16 cellular contexts compared by ENCODE assay signal in the genomic region with DNA sequence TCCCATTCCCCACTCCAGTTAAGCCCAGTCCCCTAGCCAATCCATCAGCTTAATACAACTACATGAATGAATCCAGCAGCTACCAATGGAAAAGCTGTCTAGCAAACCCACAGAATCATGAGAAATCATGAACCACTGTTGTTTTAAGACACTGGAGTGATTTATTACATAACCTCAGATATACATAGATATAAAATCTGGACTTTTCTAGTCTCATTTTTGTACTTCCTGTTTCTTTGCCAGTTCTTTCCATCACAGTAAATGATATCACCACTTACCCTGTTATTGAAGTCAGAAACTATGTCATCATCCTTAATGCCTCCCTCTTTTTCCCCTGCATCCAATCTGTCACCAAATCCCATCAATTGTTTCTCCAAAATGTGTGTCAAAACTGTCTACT. TPM values are rescaled to one million over a fixed set of nuclear protein-coding genes. Genes with fewer than 3 reads are reported as not detected.
DNase-seq lines count a peak whose midpoint lies in the region; TF ChIP-seq lines count a peak whose summit lies in the region.
"Had no signal": no experiment of that assay in that cellular context is flagged by ENCODE, and none has a peak within 500 bp of the region (broad histone marks: within the 10 kb centered on the region; RNA-seq: fewer than 3 reads in every experiment).

No MANE protein-coding gene starts in this region.

- H3K36me3 ChIP-seq in fibroblast of lung (ENCODE audit: control insufficient read depth, insufficient read depth, low read length) (no peaks in the 10 kb centered on the region), spleen (peaks cover 0 to 11% (median 0%) of the 10 kb centered on the region in 6 donors)
- H3K36me3 ChIP-seq: gastrocnemius medialis had no signal

- no peak overlapping the region for H3K9ac ChIP-seq in fibroblast of lung (ENCODE audit: insufficient read depth, low read length)

- TF ChIP-seq POLR2A in spleen (IDR thresholded peaks at IDR 0.05) = no peak

- H3K27ac Mint-ChIP-seq in activated naive CD4-positive, alpha-beta T cell treated with anti-CD3 and anti-CD28 coated beads for 36 hours = peak overlapping the region; percentile 10
- no peak overlapping the region for H3K27ac Mint-ChIP-seq in activated naive CD4-positive, alpha-beta T cell treated with anti-CD3 and anti-CD28 coated beads, Interleukin-2, amount 10 ng/mL, durations not matched to agents 7 days and 5 days
- H3K27ac Mint-ChIP-seq: dendritic cell treated with granulocyte-macrophage colony-stimulating factor and Interleukin-4, amounts not matched to agents 40 ng/mL and 50 ng/mL, for 4 days had no signal

- H3K79me2 ChIP-seq in fibroblast of lung (ENCODE audit: control insufficient read depth, insufficient read depth, low read length) = peaks cover 20% of the 10 kb centered on the region

- H3K36me3 Mint-ChIP-seq in activated naive CD4-positive, alpha-beta T cell treated with anti-CD3 and anti-CD28 coated beads for 36 hours (ENCODE audit: low read depth) = peaks cover 4% of the 10 kb centered on the region
- peaks cover 9% of the 10 kb centered on the region for H3K36me3 Mint-ChIP-seq in activated naive CD4-positive, alpha-beta T cell treated with anti-CD3 and anti-CD28 coated beads, Interleukin-2, amount 10 ng/mL, durations not matched to agents 7 days and 5 days

- H3K27me3 Mint-ChIP-seq in activated naive CD4-positive, alpha-beta T cell treated with anti-CD3 and anti-CD28 coated beads for 36 hours (ENCODE audit: low read depth) = no peaks in the 10 kb centered on the region
- no peaks in the 10 kb centered on the region for H3K27me3 Mint-ChIP-seq in activated naive CD4-positive, alpha-beta T cell treated with anti-CD3 and anti-CD28 coated beads, Interleukin-2, amount 10 ng/mL, durations not matched to agents 7 days and 5 days
- H3K27me3 Mint-ChIP-seq: dendritic cell treated with granulocyte-macrophage colony-stimulating factor and Interleukin-4, amounts not matched to agents 40 ng/mL and 50 ng/mL, for 4 days had no signal

- H3K9me3 Mint-ChIP-seq in activated naive CD4-positive, alpha-beta T cell treated with anti-CD3 and anti-CD28 coated beads for 36 hours = no peaks in the 10 kb centered on the region
- H3K9me3 Mint-ChIP-seq in activated naive CD4-positive, alpha-beta T cell treated with anti-CD3 and anti-CD28 coated beads, Interleukin-2, amount 10 ng/mL, durations not matched to agents 7 days and 5 days = no peaks in the 10 kb centered on the region
- H3K9me3 Mint-ChIP-seq: dendritic cell treated with granulocyte-macrophage colony-stimulating factor and Interleukin-4, amounts not matched to agents 40 ng/mL and 50 ng/mL, for 4 days had no signal

- H4K20me1 ChIP-seq in fibroblast of lung (ENCODE audit: control insufficient read depth, extremely low read depth, insufficient read depth, low read length) = no peaks in the 10 kb centered on the region

- H3K4me1 ChIP-seq in fibroblast of lung (ENCODE audit: control insufficient read depth, extremely low read depth, insufficient read depth, low read length) (peaks cover 7% of the 10 kb centered on the region), spleen (peaks cover 0 to 21% (median 9%) of the 10 kb centered on the region in 6 donors)

- H3K4me2 ChIP-seq in fibroblast of lung (ENCODE audit: extremely low read depth, insufficient read depth, low read length) = no peak overlapping the region

- no peak overlapping the region for H3K4me3 Mint-ChIP-seq in activated naive CD4-positive, alpha-beta T cell treated with anti-CD3 and anti-CD28 coated beads for 36 hours
- no peak overlapping the region for H3K4me3 Mint-ChIP-seq in activated naive CD4-positive, alpha-beta T cell treated with anti-CD3 and anti-CD28 coated beads, Interleukin-2, amount 10 ng/mL, durations not matched to agents 7 days and 5 days
- H3K4me3 Mint-ChIP-seq: dendritic cell treated with granulocyte-macrophage colony-stimulating factor and Interleukin-4, amounts not matched to agents 40 ng/mL and 50 ng/mL, for 4 days had no signal

- H3K9me3 ChIP-seq in fibroblast of lung (ENCODE audit: control insufficient read depth, insufficient read depth, low read depth, low read length) (no peaks in the 10 kb centered on the region), spleen (no peaks in the 10 kb centered on the region)
- H3K9me3 ChIP-seq: gastrocnemius medialis, SJCRH30 had no signal

- no peak overlapping the region for H3K4me3 ChIP-seq in fibroblast of lung (replicated peaks in 1 of 4; ENCODE audit: control extremely low read depth in 1 of 4, insufficient read depth in 1 of 4, low read depth in 3 of 4, low read length in 4 of 4)
- no peak overlapping the region for H3K4me3 ChIP-seq in spleen
- H3K4me3 ChIP-seq: gastrocnemius medialis, SJCRH30 had no signal

- no peak overlapping the region for H3K27ac ChIP-seq in fibroblast of lung (ENCODE audit: insufficient read depth, low read length)
- H3K27ac ChIP-seq in spleen = no peak overlapping the region
- H3K27ac ChIP-seq: gastrocnemius medialis, SJCRH30 had no signal

- no peaks in the 10 kb centered on the region for H3K27me3 ChIP-seq in fibroblast of lung (ENCODE audit: control insufficient read depth, insufficient read depth, low read length)
- H3K27me3 ChIP-seq in spleen (replicated peaks in 1 of 7) = no peaks in the 10 kb centered on the region
- H3K27me3 ChIP-seq: gastrocnemius medialis, SJCRH30 had no signal

- H3K4me1 Mint-ChIP-seq in activated naive CD4-positive, alpha-beta T cell treated with anti-CD3 and anti-CD28 coated beads for 36 hours (ENCODE audit: low read depth) = peaks cover 38% of the 10 kb centered on the region
- H3K4me1 Mint-ChIP-seq in activated naive CD4-positive, alpha-beta T cell treated with anti-CD3 and anti-CD28 coated beads, Interleukin-2, amount 10 ng/mL, durations not matched to agents 7 days and 5 days = peaks cover 4% of the 10 kb centered on the region

- CTCF ChIA-PET in activated naive CD4-positive, alpha-beta T cell treated with anti-CD3 and anti-CD28 coated beads for 36 hours (lab: Charles Lee) = interaction anchor here (0.6 kb wide), 1 partner anchor 418 kb away, joined by 3 read pairs; no protein-coding TSS in a partner anchor
- CTCF ChIA-PET in activated naive CD4-positive, alpha-beta T cell treated with anti-CD3 and anti-CD28 coated beads, Interleukin-2, amount 10 ng/mL, durations not matched to agents 7 days and 5 days (lab: Charles Lee) = no interaction called here

- DNase-seq in activated naive CD4-positive, alpha-beta T cell treated with anti-CD3 and anti-CD28 coated beads for 36 hours = no peak
- DNase-seq in activated naive CD4-positive, alpha-beta T cell treated with anti-CD3 and anti-CD28 coated beads, Interleukin-2, amount 10 ng/mL, durations not matched to agents 7 days and 5 days = no peak
- peak; percentile 40 for DNase-seq in SIG-M5 treated with dmso at 0.1 percent for 504 hours (lab: John Stamatoyannopoulos, UW; ENCODE audit: unreplicated experiment)
- peak; percentile 16 to 64 for DNase-seq in fibroblast of lung (ENCODE audit: low read depth in 2 of 2)
- DNase-seq in stromal cell of bone marrow (ENCODE audit: low read depth) = peak; percentile 32
- no peak for DNase-seq in spleen
- no peak for DNase-seq in DMS53 (lab: John Stamatoyannopoulos, UW)
- no peak for DNase-seq in retina
- DNase-seq: activated CD4-positive, alpha-beta T cell treated with anti-CD3 and anti-CD28 coated beads, Interleukin-2, amount 50 U/mL, for 1 hour; gastrocnemius medialis; left cardiac atrium; NCI-H1092 treated with DMSO at 0.1 percent for 48 hours; NCI-H510A; occipital lobe; SJCRH30 had no signal

- no peak for TF ChIP-seq CTCF in fibroblast of lung (conservative IDR thresholded peaks at IDR 0.05 in 1 of 2, IDR thresholded peaks at IDR 0.05 in 1 of 2; ENCODE audit: low read depth in 1 of 2, low read length in 2 of 2)
- no peak for TF ChIP-seq CTCF in spleen (IDR thresholded peaks at IDR 0.05 in 8 of 11, conservative IDR thresholded peaks at IDR 0.05 in 3 of 11)

- intact Hi-C loops in activated naive CD4-positive, alpha-beta T cell treated with anti-CD3 and anti-CD28 coated beads for 36 hours (cut with micrococcal nuclease) = loop anchor here (2.0 to 5.0 kb wide), 3 partner anchors 55 to 411 kb away; no protein-coding TSS in a partner anchor
- intact Hi-C loops in spleen (cut with DNase I; ENCODE audit: low total_unique reads) = no loop called here

- H2AFZ ChIP-seq in fibroblast of lung (ENCODE audit: low read length) = no peak overlapping the region

RNA-seq across cellular contexts. Expression of a gene that starts 55.7 kb away (rescaled TPM):
- 10 to 100 TPM; 29.8 to 34.9 TPM for total RNA-seq in activated naive CD4-positive, alpha-beta T cell treated with anti-CD3 and anti-CD28 coated beads for 36 hours
- total RNA-seq in fibroblast of lung = 26.7 and 33.9 TPM in 2 replicates
- 46.4 and 46.5 TPM in 2 replicates for polyA plus RNA-seq in fibroblast of lung
- polyA plus RNA-seq in fibroblast of lung (2012) = 20.8 and 24.7 TPM in 2 replicates
- 35.5 and 44.8 TPM in 2 replicates for polyA minus RNA-seq in fibroblast of lung (ENCODE audit: low replicate concordance)
- 10 to 100 TPM; 47.6 to 87.4 (median 77.6) TPM for total RNA-seq in spleen
- 1 to 10 TPM; 7.1 to 9.2 (median 8.2) TPM for polyA plus RNA-seq in spleen

Comparison
In these comparisons a context has a peak if more than half of its experiments do, and no peak if none do; other contexts are left out.
1. DNase-seq: peak in SIG-M5 treated with dmso at 0.1 percent for 504 hours (single experiment), fibroblast of lung (2 of 2) and stromal cell of bone marrow (single experiment); none in activated naive CD4-positive, alpha-beta T cell treated with anti-CD3 and anti-CD28 coated beads for 36 hours (single experiment), activated naive CD4-positive, alpha-beta T cell treated with anti-CD3 and anti-CD28 coated beads, Interleukin-2, amount 10 ng/mL, durations not matched to agents 7 days and 5 days (single experiment), spleen (single experiment), DMS53 (single experiment) and retina (single experiment).